1 cellular context compared by ENCODE assay signal in the genomic region with DNA sequence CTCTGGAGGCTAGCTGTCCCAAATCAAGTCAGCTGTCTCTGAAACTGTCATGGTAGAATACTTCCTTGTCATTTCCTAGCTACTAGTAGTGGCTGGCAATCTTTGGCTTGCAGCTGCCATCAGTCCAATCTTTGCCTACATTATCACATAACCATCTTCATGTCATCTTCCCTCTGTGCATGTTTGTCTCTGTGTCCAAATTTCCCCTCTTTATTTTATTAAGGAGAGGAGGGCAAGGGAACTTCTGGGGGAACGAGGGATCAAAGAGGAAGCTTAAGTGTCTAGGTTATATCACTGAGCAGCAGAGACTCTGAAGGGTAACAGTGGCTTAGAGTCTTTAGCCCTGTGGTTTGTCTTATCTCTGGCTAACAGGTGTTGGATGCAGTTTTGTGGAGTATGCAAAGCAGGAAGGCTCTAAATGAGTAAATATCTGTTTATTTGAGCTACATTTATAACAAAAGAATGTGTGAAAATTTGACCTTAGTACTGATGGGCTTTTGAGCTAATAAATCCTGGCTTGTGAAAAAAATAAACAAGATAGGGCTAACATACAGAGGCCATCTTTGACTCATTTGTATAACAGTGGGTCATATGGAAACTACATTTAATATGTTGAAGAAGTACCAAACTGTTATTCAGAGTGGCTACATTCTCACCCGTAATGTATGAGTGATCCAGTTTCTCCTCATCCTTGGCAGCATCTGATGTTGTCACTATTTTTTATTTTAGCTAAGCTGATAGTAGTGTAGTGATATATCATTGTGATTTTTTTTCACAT.
TF ChIP-seq lines count a peak whose summit lies in the region.

No MANE protein-coding gene starts in this region.

TF ChIP-seq in K562, 482 proteins besides CTCF, POLR2A, EP300 and RAD21 (continued from another document and continues in another):
- TF ChIP-seq, protein P1, sequence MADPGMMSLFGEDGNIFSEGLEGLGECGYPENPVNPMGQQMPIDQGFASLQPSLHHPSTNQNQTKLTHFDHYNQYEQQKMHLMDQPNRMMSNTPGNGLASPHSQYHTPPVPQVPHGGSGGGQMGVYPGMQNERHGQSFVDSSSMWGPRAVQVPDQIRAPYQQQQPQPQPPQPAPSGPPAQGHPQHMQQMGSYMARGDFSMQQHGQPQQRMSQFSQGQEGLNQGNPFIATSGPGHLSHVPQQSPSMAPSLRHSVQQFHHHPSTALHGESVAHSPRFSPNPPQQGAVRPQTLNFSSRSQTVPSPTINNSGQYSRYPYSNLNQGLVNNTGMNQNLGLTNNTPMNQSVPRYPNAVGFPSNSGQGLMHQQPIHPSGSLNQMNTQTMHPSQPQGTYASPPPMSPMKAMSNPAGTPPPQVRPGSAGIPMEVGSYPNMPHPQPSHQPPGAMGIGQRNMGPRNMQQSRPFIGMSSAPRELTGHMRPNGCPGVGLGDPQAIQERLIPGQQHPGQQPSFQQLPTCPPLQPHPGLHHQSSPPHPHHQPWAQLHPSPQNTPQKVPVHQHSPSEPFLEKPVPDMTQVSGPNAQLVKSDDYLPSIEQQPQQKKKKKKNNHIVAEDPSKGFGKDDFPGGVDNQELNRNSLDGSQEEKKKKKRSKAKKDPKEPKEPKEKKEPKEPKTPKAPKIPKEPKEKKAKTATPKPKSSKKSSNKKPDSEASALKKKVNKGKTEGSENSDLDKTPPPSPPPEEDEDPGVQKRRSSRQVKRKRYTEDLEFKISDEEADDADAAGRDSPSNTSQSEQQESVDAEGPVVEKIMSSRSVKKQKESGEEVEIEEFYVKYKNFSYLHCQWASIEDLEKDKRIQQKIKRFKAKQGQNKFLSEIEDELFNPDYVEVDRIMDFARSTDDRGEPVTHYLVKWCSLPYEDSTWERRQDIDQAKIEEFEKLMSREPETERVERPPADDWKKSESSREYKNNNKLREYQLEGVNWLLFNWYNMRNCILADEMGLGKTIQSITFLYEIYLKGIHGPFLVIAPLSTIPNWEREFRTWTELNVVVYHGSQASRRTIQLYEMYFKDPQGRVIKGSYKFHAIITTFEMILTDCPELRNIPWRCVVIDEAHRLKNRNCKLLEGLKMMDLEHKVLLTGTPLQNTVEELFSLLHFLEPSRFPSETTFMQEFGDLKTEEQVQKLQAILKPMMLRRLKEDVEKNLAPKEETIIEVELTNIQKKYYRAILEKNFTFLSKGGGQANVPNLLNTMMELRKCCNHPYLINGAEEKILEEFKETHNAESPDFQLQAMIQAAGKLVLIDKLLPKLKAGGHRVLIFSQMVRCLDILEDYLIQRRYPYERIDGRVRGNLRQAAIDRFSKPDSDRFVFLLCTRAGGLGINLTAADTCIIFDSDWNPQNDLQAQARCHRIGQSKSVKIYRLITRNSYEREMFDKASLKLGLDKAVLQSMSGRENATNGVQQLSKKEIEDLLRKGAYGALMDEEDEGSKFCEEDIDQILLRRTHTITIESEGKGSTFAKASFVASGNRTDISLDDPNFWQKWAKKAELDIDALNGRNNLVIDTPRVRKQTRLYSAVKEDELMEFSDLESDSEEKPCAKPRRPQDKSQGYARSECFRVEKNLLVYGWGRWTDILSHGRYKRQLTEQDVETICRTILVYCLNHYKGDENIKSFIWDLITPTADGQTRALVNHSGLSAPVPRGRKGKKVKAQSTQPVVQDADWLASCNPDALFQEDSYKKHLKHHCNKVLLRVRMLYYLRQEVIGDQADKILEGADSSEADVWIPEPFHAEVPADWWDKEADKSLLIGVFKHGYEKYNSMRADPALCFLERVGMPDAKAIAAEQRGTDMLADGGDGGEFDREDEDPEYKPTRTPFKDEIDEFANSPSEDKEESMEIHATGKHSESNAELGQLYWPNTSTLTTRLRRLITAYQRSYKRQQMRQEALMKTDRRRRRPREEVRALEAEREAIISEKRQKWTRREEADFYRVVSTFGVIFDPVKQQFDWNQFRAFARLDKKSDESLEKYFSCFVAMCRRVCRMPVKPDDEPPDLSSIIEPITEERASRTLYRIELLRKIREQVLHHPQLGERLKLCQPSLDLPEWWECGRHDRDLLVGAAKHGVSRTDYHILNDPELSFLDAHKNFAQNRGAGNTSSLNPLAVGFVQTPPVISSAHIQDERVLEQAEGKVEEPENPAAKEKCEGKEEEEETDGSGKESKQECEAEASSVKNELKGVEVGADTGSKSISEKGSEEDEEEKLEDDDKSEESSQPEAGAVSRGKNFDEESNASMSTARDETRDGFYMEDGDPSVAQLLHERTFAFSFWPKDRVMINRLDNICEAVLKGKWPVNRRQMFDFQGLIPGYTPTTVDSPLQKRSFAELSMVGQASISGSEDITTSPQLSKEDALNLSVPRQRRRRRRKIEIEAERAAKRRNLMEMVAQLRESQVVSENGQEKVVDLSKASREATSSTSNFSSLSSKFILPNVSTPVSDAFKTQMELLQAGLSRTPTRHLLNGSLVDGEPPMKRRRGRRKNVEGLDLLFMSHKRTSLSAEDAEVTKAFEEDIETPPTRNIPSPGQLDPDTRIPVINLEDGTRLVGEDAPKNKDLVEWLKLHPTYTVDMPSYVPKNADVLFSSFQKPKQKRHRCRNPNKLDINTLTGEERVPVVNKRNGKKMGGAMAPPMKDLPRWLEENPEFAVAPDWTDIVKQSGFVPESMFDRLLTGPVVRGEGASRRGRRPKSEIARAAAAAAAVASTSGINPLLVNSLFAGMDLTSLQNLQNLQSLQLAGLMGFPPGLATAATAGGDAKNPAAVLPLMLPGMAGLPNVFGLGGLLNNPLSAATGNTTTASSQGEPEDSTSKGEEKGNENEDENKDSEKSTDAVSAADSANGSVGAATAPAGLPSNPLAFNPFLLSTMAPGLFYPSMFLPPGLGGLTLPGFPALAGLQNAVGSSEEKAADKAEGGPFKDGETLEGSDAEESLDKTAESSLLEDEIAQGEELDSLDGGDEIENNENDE (IDR thresholded peaks at IDR 0.05; ENCODE audit: low read depth, low read length), result no peak
- no peak; the same call in 1 of the 2 replicates for TF ChIP-seq ZNF263 (CRISPR knock-in tag; IDR thresholded peaks at IDR 0.05; ENCODE audit: borderline replicate concordance)
- TF ChIP-seq ATF1 (CRISPR knock-in tag; IDR thresholded peaks at IDR 0.05), result no peak
- peak; percentile 42 for TF ChIP-seq ATF1 (tag; IDR thresholded peaks at IDR 0.05)
- no peak for TF ChIP-seq TAF7 (tag; IDR thresholded peaks at IDR 0.05)
- TF ChIP-seq NBN (IDR thresholded peaks at IDR 0.05; ENCODE audit: low read depth), result peak; percentile 77; the same call in 1 of the 2 replicates
- TF ChIP-seq, protein P2, sequence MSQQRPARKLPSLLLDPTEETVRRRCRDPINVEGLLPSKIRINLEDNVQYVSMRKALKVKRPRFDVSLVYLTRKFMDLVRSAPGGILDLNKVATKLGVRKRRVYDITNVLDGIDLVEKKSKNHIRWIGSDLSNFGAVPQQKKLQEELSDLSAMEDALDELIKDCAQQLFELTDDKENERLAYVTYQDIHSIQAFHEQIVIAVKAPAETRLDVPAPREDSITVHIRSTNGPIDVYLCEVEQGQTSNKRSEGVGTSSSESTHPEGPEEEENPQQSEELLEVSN (IDR thresholded peaks at IDR 0.05; ENCODE audit: borderline replicate concordance in 1 of 2, extremely low read depth in 1 of 2, insufficient read depth in 1 of 2, insufficient read length in 1 of 2, low read depth in 1 of 2, low read length in 1 of 2, poor library complexity in 1 of 2, severe bottlenecking in 1 of 2), result no peak
- TF ChIP-seq SAFB2 (IDR thresholded peaks at IDR 0.05; ENCODE audit: borderline replicate concordance, low read depth, low read length, severe bottlenecking), result no peak
- TF ChIP-seq ATF2 (CRISPR knock-in tag; IDR thresholded peaks at IDR 0.05), result no peak
- no peak for TF ChIP-seq ZNF224 (CRISPR knock-in tag; IDR thresholded peaks at IDR 0.05)
- peak; percentile 95 for TF ChIP-seq CBFA2T2 (conservative IDR thresholded peaks at IDR 0.05)
- TF ChIP-seq ZNF282 (CRISPR knock-in tag; IDR thresholded peaks at IDR 0.05), result no peak
- no peak for TF ChIP-seq ZNF24 (IDR thresholded peaks at IDR 0.05)
- peak; percentile 98 for TF ChIP-seq TEAD4 (IDR thresholded peaks at IDR 0.05; ENCODE audit: low read length)
- no peak for TF ChIP-seq TEAD4 (CRISPR knock-in tag; IDR thresholded peaks at IDR 0.05; ENCODE audit: borderline replicate concordance)
- no peak for TF ChIP-seq RBM22 (IDR thresholded peaks at IDR 0.05; ENCODE audit: low read depth, low read length, poor library complexity, severe bottlenecking)
- TF ChIP-seq GATA2 (CRISPR knock-in tag; IDR thresholded peaks at IDR 0.05), result peak; percentile 94
- TF ChIP-seq XRCC5 (IDR thresholded peaks at IDR 0.05; ENCODE audit: low read depth, low read length), result no peak
- peak; percentile 75; the same call in 1 of the 2 replicates for TF ChIP-seq ZNF395 (CRISPR knock-in tag; IDR thresholded peaks at IDR 0.05)
- TF ChIP-seq, protein P3, sequence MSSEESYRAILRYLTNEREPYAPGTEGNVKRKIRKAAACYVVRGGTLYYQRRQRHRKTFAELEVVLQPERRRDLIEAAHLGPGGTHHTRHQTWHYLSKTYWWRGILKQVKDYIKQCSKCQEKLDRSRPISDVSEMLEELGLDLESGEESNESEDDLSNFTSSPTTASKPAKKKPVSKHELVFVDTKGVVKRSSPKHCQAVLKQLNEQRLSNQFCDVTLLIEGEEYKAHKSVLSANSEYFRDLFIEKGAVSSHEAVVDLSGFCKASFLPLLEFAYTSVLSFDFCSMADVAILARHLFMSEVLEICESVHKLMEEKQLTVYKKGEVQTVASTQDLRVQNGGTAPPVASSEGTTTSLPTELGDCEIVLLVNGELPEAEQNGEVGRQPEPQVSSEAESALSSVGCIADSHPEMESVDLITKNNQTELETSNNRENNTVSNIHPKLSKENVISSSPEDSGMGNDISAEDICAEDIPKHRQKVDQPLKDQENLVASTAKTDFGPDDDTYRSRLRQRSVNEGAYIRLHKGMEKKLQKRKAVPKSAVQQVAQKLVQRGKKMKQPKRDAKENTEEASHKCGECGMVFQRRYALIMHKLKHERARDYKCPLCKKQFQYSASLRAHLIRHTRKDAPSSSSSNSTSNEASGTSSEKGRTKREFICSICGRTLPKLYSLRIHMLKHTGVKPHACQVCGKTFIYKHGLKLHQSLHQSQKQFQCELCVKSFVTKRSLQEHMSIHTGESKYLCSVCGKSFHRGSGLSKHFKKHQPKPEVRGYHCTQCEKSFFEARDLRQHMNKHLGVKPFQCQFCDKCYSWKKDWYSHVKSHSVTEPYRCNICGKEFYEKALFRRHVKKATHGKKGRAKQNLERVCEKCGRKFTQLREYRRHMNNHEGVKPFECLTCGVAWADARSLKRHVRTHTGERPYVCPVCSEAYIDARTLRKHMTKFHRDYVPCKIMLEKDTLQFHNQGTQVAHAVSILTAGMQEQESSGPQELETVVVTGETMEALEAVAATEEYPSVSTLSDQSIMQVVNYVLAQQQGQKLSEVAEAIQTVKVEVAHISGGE (CRISPR knock-in tag; IDR thresholded peaks at IDR 0.05), result peak in 1 of 3 experiments; percentile 51; a peak in 1 of 6 replicates
- TF ChIP-seq TARDBP (IDR thresholded peaks at IDR 0.05), result peak; percentile 75; the same call in 1 of the 2 replicates
- TF ChIP-seq SMARCA4 (IDR thresholded peaks at IDR 0.05), result peak; percentile 98
- TF ChIP-seq, protein P4, sequence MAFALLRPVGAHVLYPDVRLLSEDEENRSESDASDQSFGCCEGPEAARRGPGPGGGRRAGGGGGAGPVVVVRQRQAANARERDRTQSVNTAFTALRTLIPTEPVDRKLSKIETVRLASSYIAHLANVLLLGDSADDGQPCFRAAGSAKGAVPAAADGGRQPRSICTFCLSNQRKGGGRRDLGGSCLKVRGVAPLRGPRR (CRISPR knock-in tag; IDR thresholded peaks at IDR 0.05), result no peak
- TF ChIP-seq ELK1 (CRISPR knock-in tag; IDR thresholded peaks at IDR 0.05), result no peak
- TF ChIP-seq ZNF143 (CRISPR knock-in tag; IDR thresholded peaks at IDR 0.05), result no peak
- no peak for TF ChIP-seq RAD51 (IDR thresholded peaks at IDR 0.05; ENCODE audit: borderline replicate concordance, low read depth)
